ENCODE assay signal across 30 cellular contexts in genomic region chr1:212205843-212206242, GRCh38.
DNase-seq lines count a peak whose midpoint lies in the region; ATAC-seq and TF ChIP-seq lines count a peak whose summit lies in the region.
"Had no signal": no experiment of that assay in that cellular context is flagged by ENCODE, and none has a peak within 500 bp of the region (broad histone marks: within the 10 kb centered on the region; RNA-seq: fewer than 3 reads in every experiment).

No MANE protein-coding gene starts in this region.

- H3K27me3 Mint-ChIP-seq in activated CD8-positive, alpha-beta T cell treated with anti-CD3 and anti-CD28 coated beads, Interleukin-2, amount 10 ng/mL, durations not matched to agents 7 days and 5 days (ENCODE audit: low read depth), result peaks cover 16% of the 10 kb centered on the region
- H3K27me3 Mint-ChIP-seq: activated CD8-positive, alpha-beta T cell treated with anti-CD3 and anti-CD28 coated beads for 36 hours; stimulated activated naive CD8-positive, alpha-beta T cell treated with anti-CD3 and anti-CD28 coated beads, Interleukin-15, amount 100 ng/mL, for 72 hours had no signal

- peaks cover 6% of the 10 kb centered on the region for H3K9me3 Mint-ChIP-seq in activated CD8-positive, alpha-beta T cell treated with anti-CD3 and anti-CD28 coated beads, Interleukin-2, amount 10 ng/mL, durations not matched to agents 7 days and 5 days (ENCODE audit: insufficient read depth)
- H3K9me3 Mint-ChIP-seq: GM23338, immature natural killer cell had no signal

- no peaks in the 10 kb centered on the region for H3K36me3 Mint-ChIP-seq in activated CD8-positive, alpha-beta T cell treated with anti-CD3 and anti-CD28 coated beads, Interleukin-2, amount 10 ng/mL, durations not matched to agents 7 days and 5 days (ENCODE audit: low read depth)
- H3K36me3 Mint-ChIP-seq: immature natural killer cell had no signal

- H3K27ac Mint-ChIP-seq in activated CD8-positive, alpha-beta T cell treated with anti-CD3 and anti-CD28 coated beads, Interleukin-2, amount 10 ng/mL, durations not matched to agents 7 days and 5 days, result no peak overlapping the region
- H3K27ac Mint-ChIP-seq: activated CD8-positive, alpha-beta T cell treated with anti-CD3 and anti-CD28 coated beads for 36 hours; CD14-positive monocyte; GM23338; immature natural killer cell; naive thymus-derived CD4-positive, alpha-beta T cell; stimulated activated naive CD8-positive, alpha-beta T cell treated with anti-CD3 and anti-CD28 coated beads, Interleukin-15, amount 100 ng/mL, for 72 hours had no signal

- ATAC-seq in omental fat pad (ENCODE audit: low FRiP score), result no peak
- ATAC-seq in GM21367 (IDR thresholded peaks at IDR 0.05; ENCODE audit: unreplicated experiment), result no peak
- ATAC-seq in activated CD8-positive, alpha-beta T cell treated with anti-CD3 and anti-CD28 coated beads, Interleukin-2, amount 10 ng/mL, durations not matched to agents 7 days and 5 days, result no peak
- ATAC-seq: activated CD4-positive, CD25-positive, alpha-beta regulatory T cell treated with anti-CD3 and anti-CD28 coated beads, Interleukin-2, amount 50 U/mL, for 24 hours; activated CD8-positive, alpha-beta T cell treated with anti-CD3 and anti-CD28 coated beads for 36 hours; gastrocnemius medialis; GM23338; left lobe of liver; naive thymus-derived CD4-positive, alpha-beta T cell; stimulated activated naive CD8-positive, alpha-beta T cell treated with anti-CD3 and anti-CD28 coated beads, Interleukin-15, amount 100 ng/mL, for 72 hours had no signal

- H3K4me3 Mint-ChIP-seq in activated CD8-positive, alpha-beta T cell treated with anti-CD3 and anti-CD28 coated beads, Interleukin-2, amount 10 ng/mL, durations not matched to agents 7 days and 5 days, result no peak overlapping the region
- H3K4me3 Mint-ChIP-seq: activated CD8-positive, alpha-beta T cell treated with anti-CD3 and anti-CD28 coated beads for 36 hours; CD14-positive monocyte; GM23338; immature natural killer cell; naive thymus-derived CD4-positive, alpha-beta T cell; stimulated activated naive CD8-positive, alpha-beta T cell treated with anti-CD3 and anti-CD28 coated beads, Interleukin-15, amount 100 ng/mL, for 72 hours had no signal

- CTCF ChIA-PET in activated CD8-positive, alpha-beta T cell treated with anti-CD3 and anti-CD28 coated beads, Interleukin-2, amount 10 ng/mL, durations not matched to agents 7 days and 5 days (lab: Charles Lee), result no interaction called here

- POLR2A ChIA-PET in activated CD8-positive, alpha-beta T cell treated with anti-CD3 and anti-CD28 coated beads, Interleukin-2, amount 10 ng/mL, durations not matched to agents 7 days and 5 days (lab: Charles Lee), result no interaction called here

- peaks cover 7% of the 10 kb centered on the region for H3K4me1 Mint-ChIP-seq in activated CD8-positive, alpha-beta T cell treated with anti-CD3 and anti-CD28 coated beads, Interleukin-2, amount 10 ng/mL, durations not matched to agents 7 days and 5 days (ENCODE audit: low read depth)
- H3K4me1 Mint-ChIP-seq: GM23338, immature natural killer cell had no signal

- no peak for TF ChIP-seq CTCF in omental fat pad (IDR thresholded peaks at IDR 0.05)

- DNase-seq in Ammon's horn (ENCODE audit: low spot score) (peak; percentile 45), astrocyte of the hippocampus (ENCODE audit: low read depth, low spot score) (peak; percentile 55), fibroblast of peridontal ligament (ENCODE audit: extremely low read depth) (peak; percentile 20), putamen (ENCODE audit: low spot score) (peak; percentile 54), omental fat pad (ENCODE audit: low spot score) (no peak)
- DNase-seq in activated CD8-positive, alpha-beta T cell treated with anti-CD3 and anti-CD28 coated beads, Interleukin-2, amount 10 ng/mL, durations not matched to agents 7 days and 5 days, result no peak
- DNase-seq: activated CD8-positive, alpha-beta T cell treated with anti-CD3 and anti-CD28 coated beads for 36 hours; activated effector memory CD4-positive, alpha-beta T cell treated with anti-CD3 and anti-CD28 coated beads, Interleukin-2, amount 50 U/mL, for 16 hours; Calu3; colonic mucosa; DMS79 treated with DMSO at 0.1 percent for 48 hours; effector CD8-positive, alpha-beta T cell; gastrocnemius medialis; GF-D8; immature natural killer cell; Karpas-422; mesendoderm; MV-4-11; naive thymus-derived CD4-positive, alpha-beta T cell; NCI-H1436 treated with DMSO at 0.1 percent for 48 hours; NCI-H446; NCI-H774; stimulated activated naive CD8-positive, alpha-beta T cell treated with anti-CD3 and anti-CD28 coated beads, Interleukin-15, amount 100 ng/mL, for 72 hours; T-helper 1 cell; tibial artery had no signal

Comparison
In these comparisons a context has a peak if more than half of its experiments do, and no peak if none do; other contexts are left out.
1. DNase-seq: peak in Ammon's horn (single experiment), astrocyte of the hippocampus (single experiment), fibroblast of peridontal ligament (single experiment) and putamen (single experiment); none in omental fat pad (single experiment) and activated CD8-positive, alpha-beta T cell treated with anti-CD3 and anti-CD28 coated beads, Interleukin-2, amount 10 ng/mL, durations not matched to agents 7 days and 5 days (single experiment).